In the genomic region with DNA sequence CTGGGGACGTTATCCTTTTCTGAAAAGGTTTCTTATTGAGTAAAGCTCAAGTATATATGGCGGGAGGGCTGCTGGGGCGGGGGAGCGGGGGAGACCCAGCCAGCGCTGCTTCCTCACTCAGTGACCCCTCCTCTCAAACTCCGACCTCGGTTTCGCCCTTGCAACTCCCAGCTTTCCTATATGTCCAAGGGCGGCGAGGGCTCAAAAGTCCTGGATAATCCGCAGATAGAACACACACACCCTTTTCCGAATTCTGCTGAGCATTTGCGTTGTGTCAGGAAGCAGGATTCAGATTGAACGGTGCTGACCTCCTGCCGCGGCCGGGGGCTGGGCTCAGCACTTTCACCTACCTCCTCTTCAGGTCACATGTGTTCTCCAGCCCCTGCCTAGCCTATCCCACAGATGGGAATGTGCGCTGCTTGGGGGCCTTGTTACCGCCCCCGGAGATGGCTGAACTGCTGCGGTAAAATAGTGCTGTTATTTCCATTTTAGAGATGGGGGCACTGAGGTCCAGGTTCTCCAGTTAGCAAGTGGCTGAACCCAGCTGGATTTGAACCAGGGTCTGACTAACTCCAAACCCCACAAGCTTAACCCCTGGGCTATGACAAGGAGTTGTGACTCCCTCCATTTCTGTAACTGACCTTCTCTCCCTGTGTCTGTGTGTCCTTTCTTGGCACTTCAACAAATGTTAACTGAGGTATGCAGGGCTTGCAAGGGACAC, we compare ENCODE assay signal across 8 cellular contexts. TPM values are rescaled to one million over a fixed set of nuclear protein-coding genes. Genes with fewer than 3 reads are reported as not detected.
DNase-seq lines count a peak whose midpoint lies in the region; ATAC-seq and TF ChIP-seq lines count a peak whose summit lies in the region.

No MANE protein-coding gene starts in this region.

- H3K27me3 ChIP-seq in kidney epithelial cell (ENCODE audit: control insufficient read depth, insufficient read depth, low read length), result no peaks in the 10 kb centered on the region
- H3K27me3 ChIP-seq in tibial nerve, result no peaks in the 10 kb centered on the region

- H3K27ac Mint-ChIP-seq in activated naive CD4-positive, alpha-beta T cell treated with anti-CD3 and anti-CD28 coated beads, Interleukin-2, amount 10 ng/mL, durations not matched to agents 7 days and 5 days, result peak overlapping the region; percentile 33
- H3K27ac Mint-ChIP-seq in activated naive CD4-positive, alpha-beta T cell treated with anti-CD3 and anti-CD28 coated beads, Interleukin-2, amount 50 U/mL, for 72 hours, result no peak overlapping the region
- no peak overlapping the region for H3K27ac Mint-ChIP-seq in activated T-helper 17 cell treated with anti-CD3 and anti-CD28 coated beads, Interleukin-2, amount 50 U/mL, for 72 hours

- TF ChIP-seq EP300 in tibial nerve (IDR thresholded peaks at IDR 0.05), result no peak

- H3K4me3 Mint-ChIP-seq in activated naive CD4-positive, alpha-beta T cell treated with anti-CD3 and anti-CD28 coated beads, Interleukin-2, amount 10 ng/mL, durations not matched to agents 7 days and 5 days, result peak overlapping the region; percentile 96
- peak overlapping the region; percentile 83 for H3K4me3 Mint-ChIP-seq in activated T-helper 17 cell treated with anti-CD3 and anti-CD28 coated beads, Interleukin-2, amount 50 U/mL, for 72 hours

- peaks cover under 1 to 68% (median 46%) of the 10 kb centered on the region in 4 donors for H3K4me1 ChIP-seq in tibial nerve

- in situ Hi-C loops in KBM-7 (cut with MboI; ENCODE audit: low pct_unique_long_range_greater_than_20kb, low sequenced_read_pairs), result no loop called here

- CTCF ChIA-PET in activated naive CD4-positive, alpha-beta T cell treated with anti-CD3 and anti-CD28 coated beads, Interleukin-2, amount 10 ng/mL, durations not matched to agents 7 days and 5 days (lab: Charles Lee), result interaction anchor here (0.9 to 11.5 kb wide), 18 partner anchors 10 to 308 kb away, joined by 3 to 221 read pairs (median 7); a partner anchor contains a TSS

- TF ChIP-seq POLR2A in tibial nerve (IDR thresholded peaks at IDR 0.05), result no peak

- no peak for DNase-seq in activated naive CD4-positive, alpha-beta T cell treated with anti-CD3 and anti-CD28 coated beads, Interleukin-2, amount 10 ng/mL, durations not matched to agents 7 days and 5 days
- no peak for DNase-seq in activated naive CD4-positive, alpha-beta T cell treated with anti-CD3 and anti-CD28 coated beads, Interleukin-2, amount 50 U/mL, for 72 hours (ENCODE audit: low spot score in 2 of 2)
- DNase-seq in kidney epithelial cell (ENCODE audit: low read depth) (no peak), tibial nerve (ENCODE audit: low spot score in 2 of 2) (no peak), KBM-7 (no peak), SKM-1 (lab: John Stamatoyannopoulos, UW; ENCODE audit: unreplicated experiment) (no peak)
- DNase-seq in stimulated activated CD4-positive, alpha-beta T cell treated with anti-CD3 and anti-CD28 coated beads, Interleukin-12 subunit alpha, Interleukin-12 subunit beta, amount 100 ng/mL, for 4 hours, result no peak

- peak overlapping the region; percentile 93 to 99 (median 97) for H3K27ac ChIP-seq in tibial nerve

- no peaks in the 10 kb centered on the region for H3K9me3 Mint-ChIP-seq in activated naive CD4-positive, alpha-beta T cell treated with anti-CD3 and anti-CD28 coated beads, Interleukin-2, amount 10 ng/mL, durations not matched to agents 7 days and 5 days
- no peaks in the 10 kb centered on the region for H3K9me3 Mint-ChIP-seq in activated naive CD4-positive, alpha-beta T cell treated with anti-CD3 and anti-CD28 coated beads, Interleukin-2, amount 50 U/mL, for 72 hours
- H3K9me3 Mint-ChIP-seq in activated T-helper 17 cell treated with anti-CD3 and anti-CD28 coated beads, Interleukin-2, amount 50 U/mL, for 72 hours, result no peaks in the 10 kb centered on the region

- H3K4me1 Mint-ChIP-seq in activated naive CD4-positive, alpha-beta T cell treated with anti-CD3 and anti-CD28 coated beads, Interleukin-2, amount 10 ng/mL, durations not matched to agents 7 days and 5 days, result peaks cover 45% of the 10 kb centered on the region
- peaks cover 17% of the 10 kb centered on the region for H3K4me1 Mint-ChIP-seq in activated T-helper 17 cell treated with anti-CD3 and anti-CD28 coated beads, Interleukin-2, amount 50 U/mL, for 72 hours

- TF ChIP-seq CTCF in kidney epithelial cell (IDR thresholded peaks at IDR 0.05; ENCODE audit: insufficient read depth, low read length, poor library complexity, severe bottlenecking) (no peak), tibial nerve (IDR thresholded peaks at IDR 0.05) (no peak)

- 38 to 41% methylated on average over 21 of the region's 21 CpGs for WGBS in tibial nerve, 2 donors

- H3K36me3 ChIP-seq in kidney epithelial cell (ENCODE audit: control insufficient read depth, insufficient read depth, low read length) (no peaks in the 10 kb centered on the region), tibial nerve (no peaks in the 10 kb centered on the region)

- ATAC-seq in activated naive CD4-positive, alpha-beta T cell treated with anti-CD3 and anti-CD28 coated beads, Interleukin-2, amount 50 U/mL, for 72 hours, result no peak
- no peak for ATAC-seq in activated T-helper 17 cell treated with anti-CD3 and anti-CD28 coated beads, Interleukin-2, amount 50 U/mL, for 72 hours (replicated peaks)

- H3K4me3 ChIP-seq in kidney epithelial cell (ENCODE audit: low read depth, low read length) (peak overlapping the region; percentile 88), tibial nerve (peak overlapping the region; percentile 78 to 99 (median 94))

- H3K36me3 Mint-ChIP-seq in activated naive CD4-positive, alpha-beta T cell treated with anti-CD3 and anti-CD28 coated beads, Interleukin-2, amount 10 ng/mL, durations not matched to agents 7 days and 5 days, result no peaks in the 10 kb centered on the region
- no peaks in the 10 kb centered on the region for H3K36me3 Mint-ChIP-seq in activated naive CD4-positive, alpha-beta T cell treated with anti-CD3 and anti-CD28 coated beads, Interleukin-2, amount 50 U/mL, for 72 hours
- H3K36me3 Mint-ChIP-seq in activated T-helper 17 cell treated with anti-CD3 and anti-CD28 coated beads, Interleukin-2, amount 50 U/mL, for 72 hours (ENCODE audit: low read depth), result no peaks in the 10 kb centered on the region

- no peaks in the 10 kb centered on the region for H3K9me3 ChIP-seq in tibial nerve

- H3K27me3 Mint-ChIP-seq in activated naive CD4-positive, alpha-beta T cell treated with anti-CD3 and anti-CD28 coated beads, Interleukin-2, amount 10 ng/mL, durations not matched to agents 7 days and 5 days, result peaks cover 21% of the 10 kb centered on the region
- H3K27me3 Mint-ChIP-seq in activated T-helper 17 cell treated with anti-CD3 and anti-CD28 coated beads, Interleukin-2, amount 50 U/mL, for 72 hours, result no peaks in the 10 kb centered on the region

RNA-seq across cellular contexts. Expression of a gene that starts 0.8 kb away (rescaled TPM):
- 10 to 100 TPM; 12.8 to 16.5 TPM for total RNA-seq in activated naive CD4-positive, alpha-beta T cell treated with anti-CD3 and anti-CD28 coated beads, Interleukin-2, amount 50 U/mL, for 72 hours
- total RNA-seq in activated T-helper 17 cell treated with anti-CD3 and anti-CD28 coated beads, Interleukin-2, amount 50 U/mL, for 72 hours, result 10 to 100 TPM; 13.3 to 22.3 TPM
- total RNA-seq in kidney epithelial cell (18.0 and 30.8 TPM in 2 replicates), tibial nerve (10 to 100 TPM; 26.4 to 39.9 (median 34.6) TPM)

RNA-seq across cellular contexts. Expression of a gene that starts 30.2 kb away (rescaled TPM):
- under 1 TPM; 0.29 to 0.68 TPM for total RNA-seq in activated naive CD4-positive, alpha-beta T cell treated with anti-CD3 and anti-CD28 coated beads, Interleukin-2, amount 50 U/mL, for 72 hours
- total RNA-seq in activated T-helper 17 cell treated with anti-CD3 and anti-CD28 coated beads, Interleukin-2, amount 50 U/mL, for 72 hours, result 1 to 10 TPM in 1 of 2 donors, not detected in 1; 1.2 TPM
- total RNA-seq in kidney epithelial cell (0.41 TPM in 1 of 2 replicates, not detected in the other), tibial nerve (10 to 100 TPM; 18.4 to 63.9 (median 22.6) TPM)

Comparison
In these comparisons a context has a peak if more than half of its experiments do, and no peak if none do; other contexts are left out.
1. RNA of a gene that starts 30.2 kb away (total RNA-seq): 18.4 to 63.9 TPM in tibial nerve; 1.2 TPM in activated T-helper 17 cell treated with anti-CD3 and anti-CD28 coated beads, Interleukin-2, amount 50 U/mL, for 72 hours, 0.29 to 0.68 TPM in activated naive CD4-positive, alpha-beta T cell treated with anti-CD3 and anti-CD28 coated beads, Interleukin-2, amount 50 U/mL, for 72 hours and 0.41 TPM in kidney epithelial cell; every median in the first group is over 4 times any median in the second.